Comparison of ENCODE assay signal across 29 cellular contexts in the genomic region with DNA sequence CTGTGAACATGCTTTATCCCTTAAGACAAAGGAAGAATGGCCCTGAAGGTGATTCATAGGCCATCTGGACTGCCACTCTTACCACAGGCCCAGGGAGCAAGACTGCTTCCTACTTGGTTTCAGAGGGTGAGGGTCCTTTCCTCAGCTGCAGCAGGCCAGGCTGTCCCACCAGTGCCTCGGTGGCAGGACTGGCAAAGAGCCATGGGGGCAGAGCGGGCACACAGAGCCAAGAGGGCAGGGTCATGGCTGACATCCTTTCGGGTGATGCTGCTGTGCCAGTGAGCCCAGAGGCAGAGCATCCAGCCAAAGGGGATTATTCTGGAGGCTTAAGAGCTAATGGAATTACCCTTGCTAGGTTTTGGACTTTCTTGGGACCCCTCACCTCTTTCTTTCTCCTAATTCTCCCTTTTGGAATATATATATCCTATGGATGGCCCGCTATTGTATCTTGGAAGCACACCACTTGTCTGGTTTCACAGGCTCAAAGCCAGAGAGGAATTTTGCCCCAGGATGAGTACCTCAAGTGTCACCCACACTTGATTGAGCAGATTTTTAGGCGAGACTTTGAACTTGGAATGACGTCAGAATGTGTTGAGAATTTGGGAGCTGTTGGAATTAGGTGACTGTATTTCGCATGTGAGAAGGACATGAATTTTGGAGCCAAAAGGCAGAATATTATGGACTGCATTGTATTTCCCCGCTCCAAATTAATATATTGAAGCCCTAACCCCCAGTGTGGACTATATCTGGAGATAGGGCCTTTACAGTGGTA.
"Had no signal": no experiment of that assay in that cellular context is flagged by ENCODE, and none has a peak within 500 bp of the region (broad histone marks: within the 10 kb centered on the region; RNA-seq: fewer than 3 reads in every experiment).

No MANE protein-coding gene starts in this region.

- H3K9me3 ChIP-seq: lower lobe of right lung, mucosa of descending colon, pancreas, prostate gland, sigmoid colon, upper lobe of left lung, vagina had no signal

- H3K27me3 ChIP-seq: left lung, pancreas, sigmoid colon, tibial nerve, upper lobe of left lung, vagina had no signal

- H3K27ac ChIP-seq: left lung, lower lobe of right lung, pancreas, prostate gland, sigmoid colon, tibial nerve, upper lobe of left lung, vagina had no signal

- ATAC-seq: left colon; left lung; lower lobe of right lung; mucosa of descending colon; naive thymus-derived CD4-positive, alpha-beta T cell; natural killer cell treated with Interleukin-12 subunit alpha and Interleukin-12 subunit beta and Interleukin-15 and Interleukin-18, amount 100 ng/mL, for 72 hours; pancreas; right cardiac atrium; stimulated activated memory B cell treated with anti-CD40 and anti-IgM and Interleukin-4, amounts not matched to agents 10 μg/mL and 1 μg/mL and 100 μg/mL, for 72 hours; stimulated activated naive CD8-positive, alpha-beta T cell treated with anti-CD3 and anti-CD28 coated beads, Interleukin-15, amount 100 ng/mL, for 72 hours had no signal

- H3K36me3 ChIP-seq: left lung, lower lobe of right lung, pancreas, prostate gland, sigmoid colon, tibial nerve, upper lobe of left lung, vagina had no signal

- H3K4me1 ChIP-seq: left lung, lower lobe of right lung, pancreas, prostate gland, sigmoid colon, tibial nerve, upper lobe of left lung, vagina had no signal

- H3K4me3 ChIP-seq: left lung, lower lobe of right lung, mucosa of descending colon, pancreas, prostate gland, sigmoid colon, tibial nerve, upper lobe of left lung, vagina had no signal

- FAIRE-seq: islet of Langerhans, kidney, pancreas, small intestine had no signal

- DNase-seq: hypothalamus; immature natural killer cell; kidney; left colon; left lung; lower lobe of right lung; mammary epithelial cell; mesenchymal stem cell; mucosa of descending colon; naive thymus-derived CD4-positive, alpha-beta T cell; retina; right cardiac atrium; sigmoid colon; small intestine; stimulated activated CD4-positive, alpha-beta T cell treated with anti-CD3 and anti-CD28 coated beads, Interleukin-1b, Interleukin-23, amount 100 ng/mL, for 48 hours; stimulated activated CD4-positive, alpha-beta T cell treated with anti-CD3 and anti-CD28 coated beads, Interleukin-2, amount 100 ng/mL, for 48 hours; stimulated activated CD4-positive, alpha-beta T cell treated with anti-CD3 and anti-CD28 coated beads, Interleukin-4, amount 100 ng/mL, for 4 hours; stimulated activated CD8-positive, alpha-beta memory T cell treated with anti-CD3 and anti-CD28 coated beads, Interleukin-4, amount 100 ng/mL, for 48 hours; stimulated activated naive CD4-positive, alpha-beta T cell treated with Interleukin-2 at 50 U/mL for 16 hours; stimulated activated naive CD8-positive, alpha-beta T cell treated with anti-CD3 and anti-CD28 coated beads, Interleukin-15, amount 100 ng/mL, for 72 hours; substantia nigra had no signal
